ENCODE assay signal across 1 cellular context in the genomic region with DNA sequence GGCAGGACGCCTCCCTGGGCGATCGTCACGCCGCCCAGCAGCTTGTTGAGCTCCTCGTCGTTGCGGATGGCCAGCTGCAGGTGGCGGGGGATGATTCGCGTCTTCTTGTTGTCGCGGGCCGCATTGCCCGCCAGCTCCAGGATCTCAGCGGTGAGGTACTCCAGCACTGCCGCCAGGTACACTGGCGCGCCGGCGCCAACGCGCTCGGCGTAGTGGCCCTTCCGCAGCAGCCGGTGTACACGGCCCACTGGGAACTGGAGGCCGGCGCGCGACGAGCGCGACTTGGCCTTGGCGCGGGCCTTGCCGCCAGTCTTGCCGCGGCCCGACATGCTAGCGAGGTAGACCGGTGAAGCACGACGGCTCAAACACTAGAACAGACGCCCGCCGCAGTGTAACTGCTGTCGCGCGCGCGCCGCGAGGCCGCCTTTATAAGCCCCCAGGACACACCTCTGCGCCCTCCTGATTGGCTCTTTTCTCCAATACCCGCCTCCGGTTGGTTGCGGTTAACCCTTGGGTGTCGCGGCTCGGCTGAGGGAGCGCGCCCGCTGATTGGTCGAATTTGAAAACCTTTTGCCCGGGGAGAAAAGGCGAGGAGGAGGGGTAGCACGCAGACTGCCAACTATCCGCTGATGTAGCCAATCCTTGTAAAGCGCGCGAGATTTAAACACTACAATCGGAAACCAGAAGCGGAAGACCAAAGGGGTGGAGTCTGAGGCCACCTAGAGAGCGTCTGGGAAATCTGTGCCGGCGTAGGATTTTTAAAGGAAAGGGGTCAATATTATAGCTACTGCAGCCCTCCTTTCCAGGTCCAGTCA.
TF ChIP-seq lines count a peak whose summit lies in the region.

No MANE protein-coding gene starts in this region.

TF ChIP-seq in K562, 482 proteins besides CTCF, POLR2A, EP300 and RAD21 (continued from another document and continues in another):
- TF ChIP-seq, protein P1, sequence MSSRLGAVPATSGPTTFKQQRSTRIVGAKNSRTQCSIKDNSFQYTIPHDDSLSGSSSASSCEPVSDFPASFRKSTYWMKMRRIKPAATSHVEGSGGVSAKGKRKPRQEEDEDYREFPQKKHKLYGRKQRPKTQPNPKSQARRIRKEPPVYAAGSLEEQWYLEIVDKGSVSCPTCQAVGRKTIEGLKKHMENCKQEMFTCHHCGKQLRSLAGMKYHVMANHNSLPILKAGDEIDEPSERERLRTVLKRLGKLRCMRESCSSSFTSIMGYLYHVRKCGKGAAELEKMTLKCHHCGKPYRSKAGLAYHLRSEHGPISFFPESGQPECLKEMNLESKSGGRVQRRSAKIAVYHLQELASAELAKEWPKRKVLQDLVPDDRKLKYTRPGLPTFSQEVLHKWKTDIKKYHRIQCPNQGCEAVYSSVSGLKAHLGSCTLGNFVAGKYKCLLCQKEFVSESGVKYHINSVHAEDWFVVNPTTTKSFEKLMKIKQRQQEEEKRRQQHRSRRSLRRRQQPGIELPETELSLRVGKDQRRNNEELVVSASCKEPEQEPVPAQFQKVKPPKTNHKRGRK (tag; IDR thresholded peaks at IDR 0.05), result no peak
- TF ChIP-seq RUNX1 (IDR thresholded peaks at IDR 0.05; ENCODE audit: low read depth) (no peak), ETV5 (CRISPR knock-in tag; IDR thresholded peaks at IDR 0.05; ENCODE audit: low read depth) (peak; percentile 80), JUN (IDR thresholded peaks at IDR 0.05; ENCODE audit: borderline replicate concordance, low read depth, low read length) (peak; percentile 38; the same call in 1 of the 2 replicates), JUN (CRISPR knock-in tag; IDR thresholded peaks at IDR 0.05; ENCODE audit: borderline replicate concordance) (no peak), HDAC6 (IDR thresholded peaks at IDR 0.05; ENCODE audit: low read depth, low read length) (no peak), THAP7 (CRISPR knock-in tag; IDR thresholded peaks at IDR 0.05) (no peak), ZNF431 (CRISPR knock-in tag; IDR thresholded peaks at IDR 0.05) (peak; percentile 45; the same call in 1 of the 2 replicates), CHAMP1 (IDR thresholded peaks at IDR 0.05) (0 out of 2 replicates have a peak, but pooled peaks have one; percentile 57), EWSR1 (IDR thresholded peaks at IDR 0.05; ENCODE audit: borderline replicate concordance, low read depth, partially characterized antibody) (no peak), ZNF23 (CRISPR knock-in tag; IDR thresholded peaks at IDR 0.05) (no peak), RB1 (IDR thresholded peaks at IDR 0.05; ENCODE audit: low read depth) (peak; percentile 75), GATAD2A (IDR thresholded peaks at IDR 0.05) (peak; percentile 25; the same call in 1 of the 2 replicates), MAX (CRISPR knock-in tag; IDR thresholded peaks at IDR 0.05) (peak; percentile 84), MYBL2 (IDR thresholded peaks at IDR 0.05; ENCODE audit: low read depth) (peak; percentile 98), MYBL2 (CRISPR knock-in tag; IDR thresholded peaks at IDR 0.05; ENCODE audit: borderline replicate concordance) (peak; percentile 81; the same call in 1 of the 2 replicates), NR2C2 (CRISPR knock-in tag; IDR thresholded peaks at IDR 0.05) (peak; percentile 88), NR2C2 (tag; IDR thresholded peaks at IDR 0.05) (peak; percentile 80), SMAD4 (CRISPR knock-in tag; conservative IDR thresholded peaks at IDR 0.05) (0 out of 2 replicates have a peak, but pooled peaks have one; percentile 76), THRAP3 (IDR thresholded peaks at IDR 0.05; ENCODE audit: borderline replicate concordance) (no peak), NUFIP1 (IDR thresholded peaks at IDR 0.05; ENCODE audit: partially characterized antibody) (no peak), PML (IDR thresholded peaks at IDR 0.05; ENCODE audit: low read length) (peak; percentile 98), PTBP1 (IDR thresholded peaks at IDR 0.05; ENCODE audit: low read depth, low read length) (peak; percentile 77; the same call in 1 of the 2 replicates), ARNT (IDR thresholded peaks at IDR 0.05) (0 out of 4 replicates have a peak, but pooled peaks of 1 of the 2 experiments have one; percentile 40), ZNF318 (IDR thresholded peaks at IDR 0.05; ENCODE audit: borderline replicate concordance in 1 of 2, low read depth in 1 of 2) (no peak), ETV1 (tag; conservative IDR thresholded peaks at IDR 0.05; ENCODE audit: low read depth) (0 out of 2 replicates have a peak, but pooled peaks have one; percentile 27), ATF4 (CRISPR knock-in tag; IDR thresholded peaks at IDR 0.05) (no peak)
- TF ChIP-seq, protein P2, sequence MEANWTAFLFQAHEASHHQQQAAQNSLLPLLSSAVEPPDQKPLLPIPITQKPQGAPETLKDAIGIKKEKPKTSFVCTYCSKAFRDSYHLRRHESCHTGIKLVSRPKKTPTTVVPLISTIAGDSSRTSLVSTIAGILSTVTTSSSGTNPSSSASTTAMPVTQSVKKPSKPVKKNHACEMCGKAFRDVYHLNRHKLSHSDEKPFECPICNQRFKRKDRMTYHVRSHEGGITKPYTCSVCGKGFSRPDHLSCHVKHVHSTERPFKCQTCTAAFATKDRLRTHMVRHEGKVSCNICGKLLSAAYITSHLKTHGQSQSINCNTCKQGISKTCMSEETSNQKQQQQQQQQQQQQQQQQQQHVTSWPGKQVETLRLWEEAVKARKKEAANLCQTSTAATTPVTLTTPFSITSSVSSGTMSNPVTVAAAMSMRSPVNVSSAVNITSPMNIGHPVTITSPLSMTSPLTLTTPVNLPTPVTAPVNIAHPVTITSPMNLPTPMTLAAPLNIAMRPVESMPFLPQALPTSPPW (CRISPR knock-in tag; IDR thresholded peaks at IDR 0.05), result peak; percentile 95
- TF ChIP-seq, protein P3, sequence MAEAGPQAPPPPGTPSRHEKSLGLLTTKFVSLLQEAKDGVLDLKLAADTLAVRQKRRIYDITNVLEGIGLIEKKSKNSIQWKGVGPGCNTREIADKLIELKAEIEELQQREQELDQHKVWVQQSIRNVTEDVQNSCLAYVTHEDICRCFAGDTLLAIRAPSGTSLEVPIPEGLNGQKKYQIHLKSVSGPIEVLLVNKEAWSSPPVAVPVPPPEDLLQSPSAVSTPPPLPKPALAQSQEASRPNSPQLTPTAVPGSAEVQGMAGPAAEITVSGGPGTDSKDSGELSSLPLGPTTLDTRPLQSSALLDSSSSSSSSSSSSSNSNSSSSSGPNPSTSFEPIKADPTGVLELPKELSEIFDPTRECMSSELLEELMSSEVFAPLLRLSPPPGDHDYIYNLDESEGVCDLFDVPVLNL (CRISPR knock-in tag; IDR thresholded peaks at IDR 0.05; ENCODE audit: low read depth), result peak; percentile 98
- TF ChIP-seq, protein P4, sequence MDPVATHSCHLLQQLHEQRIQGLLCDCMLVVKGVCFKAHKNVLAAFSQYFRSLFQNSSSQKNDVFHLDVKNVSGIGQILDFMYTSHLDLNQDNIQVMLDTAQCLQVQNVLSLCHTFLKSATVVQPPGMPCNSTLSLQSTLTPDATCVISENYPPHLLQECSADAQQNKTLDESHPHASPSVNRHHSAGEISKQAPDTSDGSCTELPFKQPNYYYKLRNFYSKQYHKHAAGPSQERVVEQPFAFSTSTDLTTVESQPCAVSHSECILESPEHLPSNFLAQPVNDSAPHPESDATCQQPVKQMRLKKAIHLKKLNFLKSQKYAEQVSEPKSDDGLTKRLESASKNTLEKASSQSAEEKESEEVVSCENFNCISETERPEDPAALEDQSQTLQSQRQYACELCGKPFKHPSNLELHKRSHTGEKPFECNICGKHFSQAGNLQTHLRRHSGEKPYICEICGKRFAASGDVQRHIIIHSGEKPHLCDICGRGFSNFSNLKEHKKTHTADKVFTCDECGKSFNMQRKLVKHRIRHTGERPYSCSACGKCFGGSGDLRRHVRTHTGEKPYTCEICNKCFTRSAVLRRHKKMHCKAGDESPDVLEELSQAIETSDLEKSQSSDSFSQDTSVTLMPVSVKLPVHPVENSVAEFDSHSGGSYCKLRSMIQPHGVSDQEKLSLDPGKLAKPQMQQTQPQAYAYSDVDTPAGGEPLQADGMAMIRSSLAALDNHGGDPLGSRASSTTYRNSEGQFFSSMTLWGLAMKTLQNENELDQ (CRISPR knock-in tag; IDR thresholded peaks at IDR 0.05; ENCODE audit: borderline replicate concordance), result peak; percentile 92
- TF ChIP-seq, protein P5, sequence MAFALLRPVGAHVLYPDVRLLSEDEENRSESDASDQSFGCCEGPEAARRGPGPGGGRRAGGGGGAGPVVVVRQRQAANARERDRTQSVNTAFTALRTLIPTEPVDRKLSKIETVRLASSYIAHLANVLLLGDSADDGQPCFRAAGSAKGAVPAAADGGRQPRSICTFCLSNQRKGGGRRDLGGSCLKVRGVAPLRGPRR (CRISPR knock-in tag; IDR thresholded peaks at IDR 0.05), result no peak
